In the genomic region with DNA sequence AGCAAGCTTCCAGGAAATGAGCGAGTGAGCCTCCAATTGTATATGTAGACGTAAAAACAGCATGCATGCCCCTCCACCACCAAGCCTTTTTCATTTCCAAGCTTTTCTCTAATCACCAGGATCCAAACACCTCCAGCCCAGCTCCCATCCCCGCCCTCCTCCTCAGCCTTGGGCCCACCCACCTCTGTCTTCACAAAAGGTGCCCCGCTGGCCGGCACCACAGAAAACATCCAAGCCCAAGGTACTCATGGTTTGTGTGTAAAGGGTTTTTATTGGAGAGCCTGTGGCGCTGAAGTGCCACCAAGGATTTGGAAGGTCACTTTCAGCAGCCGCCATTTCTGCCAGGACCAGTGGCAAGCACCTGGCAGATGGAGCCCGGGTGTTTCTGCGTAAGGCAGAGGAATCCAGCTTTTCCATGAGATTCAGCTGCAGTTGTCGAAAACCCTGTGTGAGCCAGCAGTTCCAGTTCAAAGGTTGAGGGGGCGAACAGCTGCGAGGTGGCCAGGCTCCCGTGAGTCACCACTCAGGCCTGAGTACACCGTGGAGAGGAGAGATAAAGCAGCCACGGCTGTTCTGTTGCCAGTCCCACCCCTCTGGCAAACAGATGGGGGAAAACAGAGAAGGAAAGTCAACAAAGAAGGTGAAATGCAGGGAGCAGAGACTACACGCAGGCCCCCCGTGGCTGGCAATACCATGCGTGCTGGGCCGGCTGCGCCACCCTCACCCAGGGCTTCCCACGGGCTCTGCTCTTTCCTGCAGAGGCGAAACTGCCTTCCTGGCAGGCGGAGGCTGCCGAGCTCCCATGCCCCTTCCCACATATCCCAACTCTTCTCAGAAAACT, we compare ENCODE assay signal across 8 cellular contexts. TPM values are rescaled to one million over a fixed set of nuclear protein-coding genes. Genes with fewer than 3 reads are reported as not detected.
DNase-seq lines count a peak whose midpoint lies in the region; ATAC-seq and TF ChIP-seq lines count a peak whose summit lies in the region.

No MANE protein-coding gene starts in this region.

- peak in 1 of 2 donors; percentile 68 for TF ChIP-seq EP300 in tibial nerve (IDR thresholded peaks at IDR 0.05)

- H3K4me3 ChIP-seq in adipocyte (ENCODE audit: low read length) (no peak overlapping the region), tibial nerve (no peak overlapping the region)
- H3K4me3 ChIP-seq in CD8-positive, alpha-beta memory T cell (ENCODE audit: low read length): no peak overlapping the region

- H3K9me3 Mint-ChIP-seq in CD8-positive, alpha-beta memory T cell: no peaks in the 10 kb centered on the region

- TF ChIP-seq CTCF in tibial nerve (IDR thresholded peaks at IDR 0.05): no peak
- TF ChIP-seq CTCF in GM13977 (IDR thresholded peaks at IDR 0.05; ENCODE audit: extremely low read depth, insufficient read depth, missing control alignments): no peak

- in situ Hi-C loops in ACHN (cut with HindIII; ENCODE audit: low pct_ligation_motif_present, low pct_unique_long_range_greater_than_20kb, low sequenced_read_pairs): no loop called here
- in situ Hi-C loops in GM13977 (cut with MboI; ENCODE audit: low pct_unique_long_range_greater_than_20kb, low sequenced_read_pairs, unreplicated experiment): no loop called here

- no peaks in the 10 kb centered on the region for H3K36me3 Mint-ChIP-seq in CD8-positive, alpha-beta memory T cell

- intact Hi-C loops in left colon (cut with DNase I, micrococcal nuclease): no loop called here

- peak; percentile 92 for ATAC-seq in left colon

- H3K9me3 ChIP-seq in adipocyte (ENCODE audit: control insufficient read depth, low read length) (no peaks in the 10 kb centered on the region), tibial nerve (no peaks in the 10 kb centered on the region)
- no peaks in the 10 kb centered on the region for H3K9me3 ChIP-seq in CD8-positive, alpha-beta memory T cell (ENCODE audit: low read length)

- peaks cover 0 to 6% of the 10 kb centered on the region in 2 donors for H3K27me3 Mint-ChIP-seq in CD8-positive, alpha-beta memory T cell

- DNase-seq in LoVo (ENCODE audit: low spot score) (peak; percentile 46), adipocyte (ENCODE audit: low read depth) (peak; percentile 78), left colon (peak; percentile 67 to 83), tibial nerve (ENCODE audit: low spot score in 2 of 2) (peak; percentile 31 to 53), caudate nucleus (lab: John Stamatoyannopoulos, UW) (no peak), ACHN (no peak), GM13977 (ENCODE audit: low spot score) (no peak)
- no peak for DNase-seq in CD8-positive, alpha-beta memory T cell

- POLR2A ChIA-PET in CD8-positive, alpha-beta memory T cell (lab: Charles Lee): no interaction called here

- peak overlapping the region in 1 of 8 donors; percentile 88 for H3K27ac Mint-ChIP-seq in CD8-positive, alpha-beta memory T cell

- H3K36me3 ChIP-seq in adipocyte (ENCODE audit: control insufficient read depth, insufficient read depth, low read length, severe bottlenecking) (no peaks in the 10 kb centered on the region), tibial nerve (no peaks in the 10 kb centered on the region)
- H3K36me3 ChIP-seq in CD8-positive, alpha-beta memory T cell (ENCODE audit: insufficient read depth, low read length): no peaks in the 10 kb centered on the region

- TF ChIP-seq POLR2A in tibial nerve (IDR thresholded peaks at IDR 0.05): no peak

- no peak overlapping the region for H3K9ac ChIP-seq in adipocyte (ENCODE audit: low read length)

- WGBS in tibial nerve, 2 donors: 67 to 72% methylated on average over 24 of the region's 24 CpGs

- H3K4me3 Mint-ChIP-seq in CD8-positive, alpha-beta memory T cell: no peak overlapping the region

- no peaks in the 10 kb centered on the region for H3K4me1 Mint-ChIP-seq in CD8-positive, alpha-beta memory T cell

- H3K4me1 ChIP-seq in adipocyte (ENCODE audit: control insufficient read depth, insufficient read depth, low read length): peaks cover 27% of the 10 kb centered on the region
- peaks cover 0 to 27% (median 1%) of the 10 kb centered on the region in 4 donors for H3K4me1 ChIP-seq in tibial nerve
- H3K4me1 ChIP-seq in CD8-positive, alpha-beta memory T cell (ENCODE audit: insufficient read depth, low read length): no peaks in the 10 kb centered on the region

- H3K27ac ChIP-seq in tibial nerve (peak overlapping the region in 1 of 4 donors; percentile 41), caudate nucleus (ENCODE audit: low read depth, low read length) (no peak overlapping the region)
- no peak overlapping the region for H3K27ac ChIP-seq in CD8-positive, alpha-beta memory T cell (ENCODE audit: low read depth, low read length)

- H3K27me3 ChIP-seq in adipocyte (replicated peaks; ENCODE audit: control insufficient read depth, insufficient read depth, low read length) (no peaks in the 10 kb centered on the region), tibial nerve (no peaks in the 10 kb centered on the region)
- no peaks in the 10 kb centered on the region for H3K27me3 ChIP-seq in CD8-positive, alpha-beta memory T cell (ENCODE audit: insufficient read depth, low read length, poor library complexity, severe bottlenecking)

- CTCF ChIA-PET in CD8-positive, alpha-beta memory T cell (lab: Charles Lee): no interaction called here

RNA-seq across cellular contexts. Expression of gene FAM174B, which starts 38.2 kb away (rescaled TPM):
- total RNA-seq in left colon (10 to 100 TPM; 29.5 to 32.4 TPM), tibial nerve (10 to 100 TPM in 2 of 4 donors, 1 to 10 TPM in 2; 6.6 to 16.5 (median 9.7) TPM)
- total RNA-seq in CD8-positive, alpha-beta memory T cell: 1 to 10 TPM; 3.9 TPM
- polyA plus RNA-seq in CD8-positive, alpha-beta memory T cell: 0.82 TPM

Comparison
In these comparisons a context has a peak if more than half of its experiments do, and no peak if none do; other contexts are left out.
1. DNase-seq: peak in LoVo (single experiment), adipocyte (single experiment), left colon (2 of 2) and tibial nerve (2 of 2); none in CD8-positive, alpha-beta memory T cell (0 of 5), caudate nucleus (0 of 61), ACHN (single experiment) and GM13977 (single experiment).